In the genomic region with DNA sequence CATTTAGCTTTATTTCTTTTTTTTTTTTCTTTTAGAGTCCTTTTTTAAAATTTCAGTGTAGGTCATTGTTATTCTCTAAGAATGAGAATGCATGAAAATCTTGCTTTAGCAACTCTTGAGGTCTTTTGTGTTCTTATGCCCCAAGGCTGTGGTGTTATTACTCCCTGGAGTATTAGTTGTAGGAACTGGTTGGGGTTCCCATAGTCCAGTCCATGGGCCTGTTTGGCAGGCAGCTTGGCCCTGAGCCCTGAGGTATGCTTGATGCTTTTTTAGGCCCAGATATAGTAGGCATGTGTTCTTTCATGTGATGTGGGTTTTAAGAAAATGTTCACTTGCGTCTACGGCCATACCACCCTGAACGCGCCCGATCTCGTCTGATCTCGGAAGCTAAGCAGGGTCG, we compare ENCODE assay signal across 21 cellular contexts. TPM values are rescaled to one million over a fixed set of nuclear protein-coding genes. Genes with fewer than 3 reads are reported as not detected.
DNase-seq lines count a peak whose midpoint lies in the region; ATAC-seq and TF ChIP-seq lines count a peak whose summit lies in the region.
"Had no signal": no experiment of that assay in that cellular context is flagged by ENCODE, and none has a peak within 500 bp of the region (broad histone marks: within the 10 kb centered on the region; RNA-seq: fewer than 3 reads in every experiment).

No MANE protein-coding gene starts in this region.

- H3K27ac Mint-ChIP-seq in type B pancreatic cell (no peak overlapping the region), HFFc6 (no peak overlapping the region)

- intact Hi-C loops in breast epithelium (cut with DNase I; ENCODE audit: low total_unique reads) = no loop called here
- intact Hi-C loops in left colon (cut with DNase I, micrococcal nuclease) = no loop called here

- H3K36me3 Mint-ChIP-seq in type B pancreatic cell (peaks cover 11% of the 10 kb centered on the region), HFFc6 (ENCODE audit: low read depth) (no peaks in the 10 kb centered on the region)

- no peak overlapping the region for H3K4me3 ChIP-seq in breast epithelium
- peak overlapping the region; percentile 88 for H3K4me3 ChIP-seq in Loucy (ENCODE audit: low read length, poor library complexity, severe bottlenecking)
- H3K4me3 ChIP-seq: body of pancreas, left lung, vagina had no signal

- H3K36me3 ChIP-seq in breast epithelium (no peaks in the 10 kb centered on the region), Loucy (ENCODE audit: insufficient read depth, low read length) (no peaks in the 10 kb centered on the region)
- H3K36me3 ChIP-seq: left lung, vagina had no signal

- H3K27ac ChIP-seq in breast epithelium = no peak overlapping the region
- H3K27ac ChIP-seq: body of pancreas, left lung, RWPE1, vagina had no signal

- H3K4me2 ChIP-seq in Loucy (ENCODE audit: low read depth, low read length, poor library complexity, severe bottlenecking) = peak overlapping the region; percentile 97

- H3K27me3 Mint-ChIP-seq in type B pancreatic cell = peaks cover 3% of the 10 kb centered on the region
- H3K27me3 Mint-ChIP-seq in HFFc6 (ENCODE audit: insufficient read depth) = 0 out of 2 replicates have a peak, but pooled peaks cover 2% of the 10 kb centered on the region

- H3K9me3 Mint-ChIP-seq in type B pancreatic cell (no peaks in the 10 kb centered on the region), HFFc6 (no peaks in the 10 kb centered on the region)

- no peaks in the 10 kb centered on the region for H3K27me3 ChIP-seq in breast epithelium
- H3K27me3 ChIP-seq in Loucy (ENCODE audit: insufficient read depth, low read length, poor library complexity, severe bottlenecking) = no peaks in the 10 kb centered on the region
- H3K27me3 ChIP-seq: body of pancreas, left lung, vagina had no signal

- H3K9ac ChIP-seq in Loucy (ENCODE audit: low read depth, low read length, poor library complexity, severe bottlenecking) = peak overlapping the region; percentile 68

- ATAC-seq in left colon = no peak
- ATAC-seq in GM21723 (IDR thresholded peaks at IDR 0.05; ENCODE audit: unreplicated experiment) = no peak
- ATAC-seq: activated CD4-positive, CD25-positive, alpha-beta regulatory T cell treated with anti-CD3 and anti-CD28 coated beads, Interleukin-2, amount 50 U/mL, for 24 hours; body of pancreas; left lung had no signal

- no peak for TF ChIP-seq CTCF in breast epithelium (IDR thresholded peaks at IDR 0.05)
- TF ChIP-seq CTCF in Loucy (conservative IDR thresholded peaks at IDR 0.05; ENCODE audit: low read length) = no peak
- TF ChIP-seq CTCF in type B pancreatic cell (conservative IDR thresholded peaks at IDR 0.05) = no peak
- TF ChIP-seq CTCF in HFFc6 (IDR thresholded peaks at IDR 0.05) = no peak

- H3K79me2 ChIP-seq in Loucy (ENCODE audit: insufficient read depth, low read length) = peaks cover 35% of the 10 kb centered on the region; the same call in 1 of the 2 replicates

- H3K4me1 ChIP-seq in breast epithelium = no peaks in the 10 kb centered on the region
- peaks cover 38% of the 10 kb centered on the region for H3K4me1 ChIP-seq in Loucy (ENCODE audit: insufficient read depth, low read length, poor library complexity, severe bottlenecking)

- in situ Hi-C loops in T47D (cut with HindIII; ENCODE audit: low pct_unique_long_range_greater_than_20kb, low sequenced_read_pairs) = no loop called here

- H3K9me3 ChIP-seq in breast epithelium (no peaks in the 10 kb centered on the region), Loucy (ENCODE audit: insufficient read depth, low read depth, low read length) (no peaks in the 10 kb centered on the region)
- H3K9me3 ChIP-seq: body of pancreas, left lung, vagina had no signal

- no peaks in the 10 kb centered on the region for H3K9me2 ChIP-seq in Loucy (replicated peaks; ENCODE audit: low read depth, low read length)

- H3K4me1 Mint-ChIP-seq in type B pancreatic cell (ENCODE audit: unreplicated experiment) (no peaks in the 10 kb centered on the region), HFFc6 (ENCODE audit: low read depth) (peaks cover 25% of the 10 kb centered on the region)

- H2AFZ ChIP-seq in Loucy (ENCODE audit: low read length) = no peak overlapping the region

- no peaks in the 10 kb centered on the region for H4K20me1 ChIP-seq in Loucy (ENCODE audit: insufficient read depth, low read length, poor library complexity, severe bottlenecking)

- no peaks in the 10 kb centered on the region for H3F3A ChIP-seq in Loucy (ENCODE audit: low read depth)

- peak overlapping the region; percentile 89 for H3K4me3 Mint-ChIP-seq in type B pancreatic cell
- H3K4me3 Mint-ChIP-seq in HFFc6 = no peak overlapping the region; the same call in 1 of the 2 replicates

- TF ChIP-seq POLR2A in breast epithelium (IDR thresholded peaks at IDR 0.05) = no peak

- peak; percentile 7 to 19 for DNase-seq in T47D (ENCODE audit: low read depth in 1 of 2, low spot score in 1 of 2)
- DNase-seq in breast epithelium (ENCODE audit: low spot score in 2 of 2) = no peak
- DNase-seq in ecto neural progenitor cell (ENCODE audit: low spot score) = peak; percentile 34
- DNase-seq in type B pancreatic cell (ENCODE audit: extremely low spot score, unreplicated experiment) = no peak
- DNase-seq in left colon = no peak
- DNase-seq in HFFc6 = no peak
- DNase-seq: activated naive CD4-positive, alpha-beta T cell treated with anti-CD3 and anti-CD28 coated beads, Interleukin-2, amount 50 U/mL, for 16 hours; body of pancreas; dermis blood vessel endothelial cell; Karpas-422; left lung; NCI-H1436; NCI-H226; NK-92 treated with Interleukin-12 subunit alpha and Interleukin-12 subunit beta, amount 100 ng/mL, for 24 hours; stimulated activated CD4-positive, alpha-beta T cell treated with anti-CD3 and anti-CD28 coated beads, Interleukin-2, amount 100 ng/mL, for 48 hours; substantia nigra had no signal

RNA-seq across cellular contexts. Expression of gene FAM234B, which starts 1.6 kb away (rescaled TPM):
- 10 to 100 TPM in 2 of 3 donors, 1 to 10 TPM in 1; 4.6 to 21.4 (median 16.4) TPM for total RNA-seq in breast epithelium
- 11.9 and 20.5 TPM in 2 replicates for total RNA-seq in type B pancreatic cell (ENCODE audit: low replicate concordance)
- 1 to 10 TPM; 1.3 to 1.7 TPM for total RNA-seq in left colon
- 1 to 10 TPM; 3.0 to 4.6 (median 3.7) TPM for total RNA-seq in HFFc6 (2021; fragmentation: NEBNext Ultra II Directional; extraction: Animal tissue kit (Norgen Biotek cat#: 25700))

RNA-seq across cellular contexts. Expression of gene HEBP1, which starts 45.8 kb away (rescaled TPM):
- 10 to 100 TPM; 36.4 to 64.5 (median 39.7) TPM for total RNA-seq in breast epithelium
- total RNA-seq in type B pancreatic cell (ENCODE audit: low replicate concordance) = 66.4 and 146 TPM in 2 replicates
- total RNA-seq in left colon = 10 to 100 TPM; 26.0 to 62.9 TPM
- total RNA-seq in HFFc6 (2021; fragmentation: NEBNext Ultra II Directional; extraction: Animal tissue kit (Norgen Biotek cat#: 25700)) = 100 to 1,000 TPM in 1 of 6 experiments, 10 to 100 TPM in 5; 65.0 to 100 (median 70.8) TPM

RNA-seq across cellular contexts. Expression of gene GSG1, which starts 57.7 kb away (rescaled TPM):
- total RNA-seq in breast epithelium (not detected), type B pancreatic cell (ENCODE audit: low replicate concordance) (0.36 and 2.0 TPM in 2 replicates), left colon (not detected)
- total RNA-seq in HFFc6 (2021; fragmentation: NEBNext Ultra II Directional; extraction: Animal tissue kit (Norgen Biotek cat#: 25700)) = 1 to 10 TPM in 2 of 6 experiments, under 1 TPM in 4; 0.48 to 1.0 (median 0.75) TPM
- total RNA-seq: dermis blood vessel endothelial cell, vagina had no signal

Comparison
In these comparisons a context has a peak if more than half of its experiments do, and no peak if none do; other contexts are left out.
1. DNase-seq: peak in T47D (2 of 2) and ecto neural progenitor cell (single experiment); none in breast epithelium (0 of 2), type B pancreatic cell (single experiment), left colon (0 of 2) and HFFc6 (single experiment).